ENCODE assay signal across 8 cellular contexts in genomic region chr6:41504526-41505021, GRCh38. TPM values are rescaled to one million over a fixed set of nuclear protein-coding genes. Genes with fewer than 3 reads are reported as not detected.
A peak's percentile ranks its signal among the peaks of the same experiment; 100 is the strongest.
DNase-seq lines count a peak whose midpoint lies in the region; ATAC-seq and TF ChIP-seq lines count a peak whose summit lies in the region.

No MANE protein-coding gene starts in this region.

- H3K27me3 ChIP-seq in breast epithelium: no peaks in the 10 kb centered on the region
- H3K27me3 ChIP-seq in mammary epithelial cell (ENCODE audit: insufficient read depth, low read length): peaks cover 13% of the 10 kb centered on the region
- H3K27me3 ChIP-seq in upper lobe of left lung: peaks cover 0 to 17% (median 5%) of the 10 kb centered on the region in 4 donors

- 41% methylated on average over 14 of the region's 18 CpGs for WGBS in mammary epithelial cell (ENCODE audit: low coverage, missing lambda C conversion rate)
- 5 to 11% methylated on average over 18 of the region's 18 CpGs for WGBS in upper lobe of left lung, 2 donors

- intact Hi-C loops in breast epithelium (cut with DNase I; ENCODE audit: low total_unique reads): no loop called here
- intact Hi-C loops in mammary epithelial cell (cut with micrococcal nuclease): no loop called here

- no peak for TF ChIP-seq CTCF in breast epithelium (IDR thresholded peaks at IDR 0.05)
- no peak for TF ChIP-seq CTCF in mammary epithelial cell (conservative IDR thresholded peaks at IDR 0.05 in 1 of 2, IDR thresholded peaks at IDR 0.05 in 1 of 2; ENCODE audit: extremely low read depth in 1 of 2, insufficient read depth in 1 of 2, low read depth in 1 of 2, low read length in 2 of 2)
- no peak for TF ChIP-seq CTCF in upper lobe of left lung (IDR thresholded peaks at IDR 0.05)

- dilution Hi-C loops in mammary epithelial cell (cut with HindIII; ENCODE audit: low sequenced_read_pairs): loop anchor here (5.0 kb wide), 4 partner anchors 42 to 103 kb away; no protein-coding TSS in a partner anchor

- TF ChIP-seq POLR2A in breast epithelium (IDR thresholded peaks at IDR 0.05) (no peak), upper lobe of left lung (IDR thresholded peaks at IDR 0.05) (no peak)

- H3K27ac ChIP-seq in breast epithelium: peak overlapping the region; percentile 89 to 94
- no peak overlapping the region for H3K27ac ChIP-seq in mammary epithelial cell (ENCODE audit: insufficient read depth, low read depth, low read length)
- peak overlapping the region; percentile 67 to 81 (median 80) for H3K27ac ChIP-seq in upper lobe of left lung

- CTCF ChIA-PET in mammary epithelial cell (lab: Charles Lee; ENCODE audit: low non-redundant PET): no interaction called here

- no peak for TF ChIP-seq EP300 in upper lobe of left lung (IDR thresholded peaks at IDR 0.05)

- peak overlapping the region; percentile 91 for H3K4me3 Mint-ChIP-seq in activated naive CD8-positive, alpha-beta T cell
- H3K4me3 Mint-ChIP-seq in memory B cell: peak overlapping the region; percentile 84

- H3K9ac ChIP-seq in mammary epithelial cell (ENCODE audit: insufficient read depth, low read length): no peak overlapping the region

- no peaks in the 10 kb centered on the region for H3K36me3 ChIP-seq in breast epithelium
- H3K36me3 ChIP-seq in mammary epithelial cell (ENCODE audit: insufficient read depth, low read length): no peaks in the 10 kb centered on the region
- H3K36me3 ChIP-seq in upper lobe of left lung: no peaks in the 10 kb centered on the region

- ATAC-seq in memory B cell (ENCODE audit: low read depth) (peak; percentile 5), upper lobe of left lung (ENCODE audit: low FRiP score in 2 of 2) (peak in 1 of 2 donors; percentile 4)

- H3K4me3 ChIP-seq in breast epithelium (peak overlapping the region; percentile 34 to 74 (median 51)), mammary epithelial cell (replicated peaks in 1 of 3; ENCODE audit: insufficient read depth in 1 of 3, low read depth in 2 of 3, low read length in 3 of 3) (no peak overlapping the region), upper lobe of left lung (peak overlapping the region in 3 of 4 donors; percentile 32 to 47 (median 40))

- BruUV-seq in mammary epithelial cell (replicated peaks; lab: Mats Ljungman, UMichigan): no TSS peak

- no peaks in the 10 kb centered on the region for H3K9me3 Mint-ChIP-seq in activated naive CD8-positive, alpha-beta T cell (ENCODE audit: low read depth)
- H3K9me3 Mint-ChIP-seq in memory B cell: no peaks in the 10 kb centered on the region

- H3K9me3 ChIP-seq in breast epithelium (no peaks in the 10 kb centered on the region), mammary epithelial cell (replicated peaks; ENCODE audit: insufficient read depth, low read length) (no peaks in the 10 kb centered on the region), upper lobe of left lung (no peaks in the 10 kb centered on the region)

- no peaks in the 10 kb centered on the region for H3K36me3 Mint-ChIP-seq in activated naive CD8-positive, alpha-beta T cell
- H3K36me3 Mint-ChIP-seq in memory B cell: peaks cover 2% of the 10 kb centered on the region

- H3K4me1 Mint-ChIP-seq in activated naive CD8-positive, alpha-beta T cell (ENCODE audit: low read depth): peaks cover 19% of the 10 kb centered on the region
- H3K4me1 Mint-ChIP-seq in memory B cell: peaks cover 12% of the 10 kb centered on the region

- no peak overlapping the region for H2AFZ ChIP-seq in mammary epithelial cell (ENCODE audit: low read depth, low read length)

- DNase-seq in breast epithelium (ENCODE audit: low spot score in 2 of 2) (no peak), mammary epithelial cell (no peak), memory B cell (ENCODE audit: low spot score in 2 of 2) (no peak), upper lobe of left lung (no peak), epidermal melanocyte (ENCODE audit: insufficient read length, low spot score) (no peak)
- no peak for DNase-seq in stimulated activated CD4-positive, alpha-beta T cell treated with anti-CD3 and anti-CD28 coated beads, Interleukin-15, amount 100 ng/mL, for 24 hours
- DNase-seq in stimulated activated CD8-positive, alpha-beta memory T cell treated with anti-CD3 and anti-CD28 coated beads, Interleukin-4, amount 100 ng/mL, for 48 hours: no peak

- H3K79me2 ChIP-seq in mammary epithelial cell (ENCODE audit: insufficient read depth, low read length): no peaks in the 10 kb centered on the region

- in situ Hi-C loops in mammary epithelial cell (cut with MboI; ENCODE audit: low sequenced_read_pairs in 2 of 2): no loop called here

- peak overlapping the region; percentile 55 for H3K27ac Mint-ChIP-seq in activated naive CD8-positive, alpha-beta T cell
- H3K27ac Mint-ChIP-seq in memory B cell: peak overlapping the region; percentile 4

- no peaks in the 10 kb centered on the region for H4K20me1 ChIP-seq in mammary epithelial cell (ENCODE audit: insufficient read depth, low read length)

- H3K4me1 ChIP-seq in breast epithelium: peaks cover 0 to 7% of the 10 kb centered on the region in 2 donors
- peaks cover 9% of the 10 kb centered on the region for H3K4me1 ChIP-seq in mammary epithelial cell (ENCODE audit: insufficient read depth, low read length)
- peaks cover 17 to 30% (median 26%) of the 10 kb centered on the region in 4 donors for H3K4me1 ChIP-seq in upper lobe of left lung

- no peak overlapping the region for H3K4me2 ChIP-seq in mammary epithelial cell (ENCODE audit: insufficient read depth, low read depth, low read length)

- H3K27me3 Mint-ChIP-seq in activated naive CD8-positive, alpha-beta T cell: peaks cover 31% of the 10 kb centered on the region
- H3K27me3 Mint-ChIP-seq in memory B cell: peaks cover 7% of the 10 kb centered on the region

RNA-seq across cellular contexts. Expression of gene FOXP4, which starts 41.6 kb away (rescaled TPM):
- total RNA-seq in breast epithelium: 10 to 100 TPM in 1 of 3 donors, 1 to 10 TPM in 2; 5.1 to 11.0 (median 5.6) TPM
- total RNA-seq in mammary epithelial cell: 10 to 100 TPM in 1 of 2 donors, 1 to 10 TPM in 1; 5.0 to 19.2 TPM
- 5.7 TPM for polyA plus RNA-seq in mammary epithelial cell
- polyA minus RNA-seq in mammary epithelial cell: 8.4 TPM
- 10 to 100 TPM; 21.0 to 52.2 (median 27.7) TPM for total RNA-seq in upper lobe of left lung

Comparison
In these comparisons a context has a peak if more than half of its experiments do, and no peak if none do; other contexts are left out.
1. H3K4me3 ChIP-seq: peak in breast epithelium (3 of 3) and upper lobe of left lung (3 of 4); none in mammary epithelial cell (0 of 3).